ENCODE assay signal across 8 cellular contexts in genomic region chr17:37490638-37491614, GRCh38. TPM values are rescaled to one million over a fixed set of nuclear protein-coding genes. Genes with fewer than 3 reads are reported as not detected.
DNase-seq lines count a peak whose midpoint lies in the region; ATAC-seq and TF ChIP-seq lines count a peak whose summit lies in the region.

No MANE protein-coding gene starts in this region.

- no peak for TF ChIP-seq RAD21 in neural cell (conservative IDR thresholded peaks at IDR 0.05)

- no peaks in the 10 kb centered on the region for H3K9me3 Mint-ChIP-seq in activated CD8-positive, alpha-beta T cell treated with anti-CD3 and anti-CD28 coated beads for 36 hours

- H2AFZ ChIP-seq in Karpas-422 (ENCODE audit: low read length): peak overlapping the region; percentile 60; the same call in 1 of the 2 replicates
- H2AFZ ChIP-seq in neural cell (ENCODE audit: low read depth, low read length): peak overlapping the region; percentile 6

- H3K9ac ChIP-seq in Karpas-422 (ENCODE audit: low read length) (peak overlapping the region; percentile 75), neural cell (ENCODE audit: low read length) (peak overlapping the region; percentile 50)

- H3K4me3 ChIP-seq in Karpas-422 (ENCODE audit: low read length): peak overlapping the region; percentile 82
- peak overlapping the region; percentile 83 for H3K4me3 ChIP-seq in neural cell (ENCODE audit: low read length)

- peak overlapping the region; percentile 87 for H3K27ac Mint-ChIP-seq in activated CD8-positive, alpha-beta T cell treated with anti-CD3 and anti-CD28 coated beads for 36 hours

- no peak for ATAC-seq in activated CD8-positive, alpha-beta T cell treated with anti-CD3 and anti-CD28 coated beads for 36 hours
- ATAC-seq in HG02981 (IDR thresholded peaks at IDR 0.05; ENCODE audit: unreplicated experiment): no peak

- H3K4me1 Mint-ChIP-seq in activated CD8-positive, alpha-beta T cell treated with anti-CD3 and anti-CD28 coated beads for 36 hours (ENCODE audit: low read depth): peaks cover 49% of the 10 kb centered on the region

- H3K27me3 Mint-ChIP-seq in activated CD8-positive, alpha-beta T cell treated with anti-CD3 and anti-CD28 coated beads for 36 hours: no peaks in the 10 kb centered on the region

- DNase-seq in EL (peak; percentile 94), Karpas-422 (no peak), fibroblast of peridontal ligament (ENCODE audit: extremely low read depth) (peak; percentile 85), NCI-H1092 treated with DMSO at 0.1 percent for 48 hours (lab: John Stamatoyannopoulos, UW) (no peak), GM19240 (ENCODE audit: insufficient read length, low spot score) (no peak)
- DNase-seq in activated CD8-positive, alpha-beta T cell treated with anti-CD3 and anti-CD28 coated beads for 36 hours: peak; percentile 34

- H3K36me3 ChIP-seq in Karpas-422 (ENCODE audit: insufficient read depth, low read length) (no peaks in the 10 kb centered on the region), neural cell (ENCODE audit: insufficient read depth, low read length) (no peaks in the 10 kb centered on the region)

- no peaks in the 10 kb centered on the region for H3K9me3 ChIP-seq in Karpas-422 (ENCODE audit: low read length)
- no peaks in the 10 kb centered on the region for H3K9me3 ChIP-seq in neural cell (ENCODE audit: low read length)

- intact Hi-C loops in activated CD8-positive, alpha-beta T cell treated with anti-CD3 and anti-CD28 coated beads for 36 hours (cut with micrococcal nuclease): no loop called here

- H3K4me2 ChIP-seq in Karpas-422 (ENCODE audit: low read depth, low read length, poor library complexity, severe bottlenecking) (peak overlapping the region; percentile 84), neural cell (ENCODE audit: low read length) (peak overlapping the region; percentile 98)

- TF ChIP-seq EP300 in neural cell (conservative IDR thresholded peaks at IDR 0.05; ENCODE audit: poor library complexity, severe bottlenecking): no peak

- no peaks in the 10 kb centered on the region; the same call in 1 of the 2 replicates for H3K79me2 ChIP-seq in Karpas-422 (ENCODE audit: low read length)
- H3K79me2 ChIP-seq in neural cell (replicated peaks; ENCODE audit: insufficient read depth, low read length): peaks cover 33% of the 10 kb centered on the region

- POLR2A ChIA-PET in activated CD8-positive, alpha-beta T cell treated with anti-CD3 and anti-CD28 coated beads for 36 hours (lab: Charles Lee): interaction anchor here (0.6 to 1.4 kb wide), 5 partner anchors 14 to 1412 kb away, joined by 3 to 6 read pairs (median 3); partner anchors contain the start of gene SYNRG

- H3K27me3 ChIP-seq in Karpas-422 (ENCODE audit: low read length): no peaks in the 10 kb centered on the region
- peaks cover 15% of the 10 kb centered on the region for H3K27me3 ChIP-seq in neural cell (ENCODE audit: insufficient read depth, low read depth, low read length)

- peaks cover 36% of the 10 kb centered on the region for H3K4me1 ChIP-seq in Karpas-422 (ENCODE audit: low read length)

- H3K27ac ChIP-seq in Karpas-422 (ENCODE audit: low read length) (no peak overlapping the region), neural cell (ENCODE audit: low read length) (no peak overlapping the region)

- CTCF ChIA-PET in activated CD8-positive, alpha-beta T cell treated with anti-CD3 and anti-CD28 coated beads for 36 hours (lab: Charles Lee): interaction anchor here (1.0 to 1.8 kb wide), 4 partner anchors 37 to 118 kb away, joined by 3 to 9 read pairs (median 4); partner anchors contain the start of genes ACACA and TADA2A

- no peaks in the 10 kb centered on the region for H3K36me3 Mint-ChIP-seq in activated CD8-positive, alpha-beta T cell treated with anti-CD3 and anti-CD28 coated beads for 36 hours (ENCODE audit: low read depth)

- H3K4me3 Mint-ChIP-seq in activated CD8-positive, alpha-beta T cell treated with anti-CD3 and anti-CD28 coated beads for 36 hours: peak overlapping the region; percentile 87

- no peak for TF ChIP-seq CTCF in activated CD8-positive, alpha-beta T cell treated with anti-CD3 and anti-CD28 coated beads for 36 hours (IDR thresholded peaks at IDR 0.05)
- TF ChIP-seq CTCF in neural cell (IDR thresholded peaks at IDR 0.05; ENCODE audit: poor library complexity, severe bottlenecking): no peak

- H3K9me2 ChIP-seq in Karpas-422 (replicated peaks; ENCODE audit: insufficient read depth, low read length) (no peaks in the 10 kb centered on the region), neural cell (ENCODE audit: insufficient read depth, low read length) (no peaks in the 10 kb centered on the region)

- H4K20me1 ChIP-seq in Karpas-422 (ENCODE audit: insufficient read depth, low read depth, low read length): peaks cover 26% of the 10 kb centered on the region
- no peaks in the 10 kb centered on the region for H4K20me1 ChIP-seq in neural cell (ENCODE audit: insufficient read depth)

- no peaks in the 10 kb centered on the region for H3F3A ChIP-seq in neural cell (ENCODE audit: insufficient read depth, low read length, poor library complexity, severe bottlenecking)

TF ChIP-seq in neural cell, 6 proteins besides CTCF, POLR2A, EP300 and RAD21:
- no peak for TF ChIP-seq REST (IDR thresholded peaks at IDR 0.05; ENCODE audit: borderline replicate concordance)
- no peak for TF ChIP-seq POLR2AphosphoS5 (IDR thresholded peaks at IDR 0.05)
- TF ChIP-seq TAF1 (IDR thresholded peaks at IDR 0.05; ENCODE audit: low read depth): no peak
- TF ChIP-seq SMC3 (conservative IDR thresholded peaks at IDR 0.05; ENCODE audit: poor library complexity): no peak
- TF ChIP-seq MXI1 (conservative IDR thresholded peaks at IDR 0.05; ENCODE audit: poor library complexity, severe bottlenecking): no peak
- TF ChIP-seq EZH2 (IDR thresholded peaks at IDR 0.05; ENCODE audit: borderline replicate concordance, insufficient read depth, low read length, poor library complexity, severe bottlenecking): no peak

RNA-seq across cellular contexts. Expression of gene DUSP14, which starts 1.2 kb away (rescaled TPM):
- total RNA-seq in Karpas-422 (2014; rRNA removed; shearing (Covaris generic); ENCODE audit: low replicate concordance): 12.2 and 17.8 TPM in 2 replicates
- total RNA-seq in activated CD8-positive, alpha-beta T cell treated with anti-CD3 and anti-CD28 coated beads for 36 hours: 10 to 100 TPM; 13.3 to 15.5 TPM
- 19.7 and 20.9 TPM in 2 replicates for polyA plus RNA-seq in neural cell
- 16.6 and 22.2 TPM in 2 replicates for polyA minus RNA-seq in neural cell

Comparison
In these comparisons a context has a peak if more than half of its experiments do, and no peak if none do; other contexts are left out.
1. DNase-seq: peak in EL (single experiment), activated CD8-positive, alpha-beta T cell treated with anti-CD3 and anti-CD28 coated beads for 36 hours (single experiment) and fibroblast of peridontal ligament (single experiment); none in Karpas-422 (single experiment), NCI-H1092 treated with DMSO at 0.1 percent for 48 hours (single experiment) and GM19240 (single experiment).